ENCODE assay signal across 13 cellular contexts in the genomic region with DNA sequence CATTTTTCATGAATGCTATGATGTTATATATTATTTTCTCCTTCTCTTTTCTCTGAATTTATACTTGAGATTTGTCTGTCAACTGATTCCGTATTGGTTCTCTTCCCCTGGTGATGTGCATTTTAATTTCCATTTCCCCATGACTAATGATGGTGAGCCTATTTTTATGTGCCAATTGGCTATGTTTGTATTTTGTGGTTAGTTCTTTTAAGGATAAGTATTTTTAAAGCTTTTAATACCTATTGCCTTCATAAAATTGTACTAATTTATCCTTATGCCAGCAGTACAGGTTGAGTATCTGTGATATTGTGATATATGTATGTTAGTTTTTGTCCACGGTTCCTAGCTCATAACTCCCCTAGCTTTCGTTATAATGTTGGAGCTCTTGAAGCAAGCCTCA. TPM values are rescaled to one million over a fixed set of nuclear protein-coding genes. Genes with fewer than 3 reads are reported as not detected.
DNase-seq lines count a peak whose midpoint lies in the region; ATAC-seq, FAIRE-seq and TF ChIP-seq lines count a peak whose summit lies in the region.
"Had no signal": no experiment of that assay in that cellular context is flagged by ENCODE, and none has a peak within 500 bp of the region (broad histone marks: within the 10 kb centered on the region; RNA-seq: fewer than 3 reads in every experiment).

No MANE protein-coding gene starts in this region.

- no peaks in the 10 kb centered on the region for H3K36me3 Mint-ChIP-seq in glutamatergic neuron (ENCODE audit: unreplicated experiment)
- H3K36me3 Mint-ChIP-seq in type B pancreatic cell: peaks cover 24% of the 10 kb centered on the region

- no peak for DNase-seq in HepG2 (ENCODE audit: low spot score)
- no peak for DNase-seq in right lobe of liver
- DNase-seq in WERI-Rb-1: no peak
- DNase-seq in glutamatergic neuron: no peak
- no peak for DNase-seq in type B pancreatic cell (ENCODE audit: extremely low spot score, unreplicated experiment)
- no peak for DNase-seq in lower lobe of right lung
- DNase-seq: activated CD8-positive, alpha-beta memory T cell treated with anti-CD3 and anti-CD28 coated beads, Interleukin-2, amount 50 U/mL, for 4 hours; CD8-positive, alpha-beta T cell; cortex of kidney; head of caudate nucleus; stimulated activated CD8-positive, alpha-beta memory T cell treated with anti-CD3 and anti-CD28 coated beads, Interleukin-4, amount 100 ng/mL, for 48 hours had no signal

- H3K27me3 Mint-ChIP-seq in glutamatergic neuron (ENCODE audit: unreplicated experiment) (peaks cover 6% of the 10 kb centered on the region), type B pancreatic cell (no peaks in the 10 kb centered on the region)

- peak overlapping the region; percentile 86 for H3K4me2 ChIP-seq in HepG2 (ENCODE audit: low read depth, low read length)

- peak overlapping the region in 1 of 3 experiments; percentile 18; a peak in 2 of 6 replicates for H3K4me3 ChIP-seq in HepG2 (replicated peaks in 1 of 3; ENCODE audit: insufficient read depth in 1 of 3, low read depth in 2 of 3, low read length in 3 of 3)
- no peak overlapping the region for H3K4me3 ChIP-seq in right lobe of liver
- no peak overlapping the region for H3K4me3 ChIP-seq in WERI-Rb-1 (ENCODE audit: low read depth, low read length)
- H3K4me3 ChIP-seq in lower lobe of right lung: no peak overlapping the region

- peak overlapping the region; percentile 27; the same call in 1 of the 2 replicates for H3K9ac ChIP-seq in HepG2 (ENCODE audit: insufficient read depth, low read depth, low read length)

- BruUV-seq in HepG2 (replicated peaks; lab: Mats Ljungman, UMichigan): no TSS peak

- peaks cover 2 to 19% of the 10 kb centered on the region in 2 experiments; a peak in 4 of 5 replicates for H3K36me3 ChIP-seq in HepG2 (replicated peaks in 1 of 2; ENCODE audit: control insufficient read depth in 1 of 2, insufficient read depth in 2 of 2, low read length in 2 of 2)
- H3K36me3 ChIP-seq in right lobe of liver: peaks cover 0 to 9% (median 3%) of the 10 kb centered on the region in 4 donors
- H3K36me3 ChIP-seq in WERI-Rb-1: peaks cover 48% of the 10 kb centered on the region
- H3K36me3 ChIP-seq in lower lobe of right lung: peaks cover 17% of the 10 kb centered on the region

- CTCF ChIA-PET in HepG2 (lab: Yijun Ruan, JAX; ENCODE audit: low intra/inter-chr PET ratio, low total read pairs): no interaction called here

- TF ChIP-seq CTCF in HepG2 (CRISPR knock-in tag; IDR thresholded peaks at IDR 0.05): no peak
- no peak for TF ChIP-seq CTCF in right lobe of liver (IDR thresholded peaks at IDR 0.05)
- TF ChIP-seq CTCF in WERI-Rb-1 (IDR thresholded peaks at IDR 0.05; ENCODE audit: low read depth, low read length): no peak
- no peak for TF ChIP-seq CTCF in glutamatergic neuron (IDR thresholded peaks at IDR 0.05; ENCODE audit: partially characterized antibody, unreplicated experiment)
- no peak for TF ChIP-seq CTCF in type B pancreatic cell (conservative IDR thresholded peaks at IDR 0.05)
- TF ChIP-seq CTCF in lower lobe of right lung (IDR thresholded peaks at IDR 0.05): no peak

- peaks cover 56% of the 10 kb centered on the region for H3K79me2 ChIP-seq in HepG2 (ENCODE audit: insufficient read depth, low read length)

- H3K4me1 ChIP-seq in HepG2 (ENCODE audit: insufficient read depth, low read length): peaks cover 27% of the 10 kb centered on the region
- peaks cover 0 to 16% (median 0%) of the 10 kb centered on the region in 4 donors for H3K4me1 ChIP-seq in right lobe of liver
- peaks cover 31% of the 10 kb centered on the region for H3K4me1 ChIP-seq in lower lobe of right lung

- H3K27ac Mint-ChIP-seq in glutamatergic neuron (ENCODE audit: unreplicated experiment) (no peak overlapping the region), type B pancreatic cell (peak overlapping the region; percentile 57)
- H3K27ac Mint-ChIP-seq: CD8-positive, alpha-beta T cell had no signal

- H3K27ac ChIP-seq in HepG2 (ENCODE audit: extremely low read length, insufficient read depth, low read length) (peak overlapping the region; percentile 54), right lobe of liver (no peak overlapping the region), WERI-Rb-1 (peak overlapping the region; percentile 63), lower lobe of right lung (no peak overlapping the region)

- no peak for TF ChIP-seq EP300 in HepG2 (IDR thresholded peaks at IDR 0.05; ENCODE audit: low read depth in 2 of 2, low read length in 2 of 2)
- no peak for TF ChIP-seq EP300 in HepG2 (CRISPR knock-in tag; IDR thresholded peaks at IDR 0.05; ENCODE audit: borderline replicate concordance)

- intact Hi-C loops in HepG2 (cut with micrococcal nuclease; ENCODE audit: unreplicated experiment): loop anchor here (5.0 kb wide), 1 partner anchor 61 kb away; a partner anchor contains a TSS
- intact Hi-C loops in right lobe of liver (cut with DNase I): no loop called here
- intact Hi-C loops in lower lobe of right lung (cut with DNase I): no loop called here

- no peaks in the 10 kb centered on the region; a peak in 1 of 5 replicates for H3K27me3 ChIP-seq in HepG2 (ENCODE audit: control insufficient read depth in 1 of 2, insufficient read depth in 2 of 2, low read length in 2 of 2)
- no peaks in the 10 kb centered on the region for H3K27me3 ChIP-seq in right lobe of liver
- no peaks in the 10 kb centered on the region for H3K27me3 ChIP-seq in WERI-Rb-1 (ENCODE audit: insufficient read depth, low read depth, severe bottlenecking)
- H3K27me3 ChIP-seq in lower lobe of right lung (ENCODE audit: low read depth): no peaks in the 10 kb centered on the region

- POLR2A ChIA-PET in HepG2 (lab: Yijun Ruan, JAX): interaction anchor here (0.9 kb wide), 1 partner anchor 9 kb away, joined by 3 read pairs; no protein-coding TSS in a partner anchor

- no peak for TF ChIP-seq RAD21 in HepG2 (CRISPR knock-in tag; IDR thresholded peaks at IDR 0.05)

- H3K9me3 Mint-ChIP-seq in glutamatergic neuron (ENCODE audit: unreplicated experiment) (peaks cover 4% of the 10 kb centered on the region), type B pancreatic cell (no peaks in the 10 kb centered on the region)
- H3K9me3 Mint-ChIP-seq: CD8-positive, alpha-beta T cell had no signal

- in situ Hi-C loops in HepG2 (cut with HindIII; ENCODE audit: extremely low pct_ligation_motif_present, low pct_unique_long_range_greater_than_20kb): no loop called here

- FAIRE-seq in HepG2 (lab: Jason Lieb, UNC): no peak

- H3K4me3 Mint-ChIP-seq in glutamatergic neuron (ENCODE audit: unreplicated experiment) (peak overlapping the region; percentile 17), type B pancreatic cell (peak overlapping the region; percentile 68)
- H3K4me3 Mint-ChIP-seq: CD8-positive, alpha-beta T cell had no signal

- TF ChIP-seq POLR2A in HepG2 (IDR thresholded peaks at IDR 0.05; ENCODE audit: insufficient read depth in 1 of 2, low read depth in 2 of 2, low read length in 2 of 2) (no peak), right lobe of liver (IDR thresholded peaks at IDR 0.05) (no peak)

- ATAC-seq in HepG2: no peak
- no peak for ATAC-seq in right lobe of liver
- ATAC-seq in lower lobe of right lung: no peak
- no peak for ATAC-seq in GM21528 (IDR thresholded peaks at IDR 0.05; ENCODE audit: low FRiP score, unreplicated experiment)
- ATAC-seq in HG03442 (IDR thresholded peaks at IDR 0.05; ENCODE audit: unreplicated experiment): no peak
- ATAC-seq: CD8-positive, alpha-beta T cell had no signal

- 83% methylated on average over 3 of the region's 3 CpGs for WGBS in HepG2 (ENCODE audit: low lambda C conversion rate)
- 90% methylated on average over 3 of the region's 3 CpGs for WGBS in right lobe of liver (ENCODE audit: insufficient coverage, low coverage, low lambda C conversion rate, missing lambda C conversion rate)

- H3K9me3 ChIP-seq in HepG2 (ENCODE audit: low read length): no peaks in the 10 kb centered on the region
- no peaks in the 10 kb centered on the region for H3K9me3 ChIP-seq in right lobe of liver
- no peaks in the 10 kb centered on the region for H3K9me3 ChIP-seq in WERI-Rb-1 (ENCODE audit: severe bottlenecking)
- no peaks in the 10 kb centered on the region for H3K9me3 ChIP-seq in lower lobe of right lung

- H2AFZ ChIP-seq in HepG2 (ENCODE audit: low read length): no peak overlapping the region

- H4K20me1 ChIP-seq in HepG2 (ENCODE audit: insufficient read depth, low read length): no peaks in the 10 kb centered on the region

- H3K4me1 Mint-ChIP-seq in glutamatergic neuron (ENCODE audit: low read depth, unreplicated experiment) (peaks cover 12% of the 10 kb centered on the region), type B pancreatic cell (ENCODE audit: unreplicated experiment) (peaks cover 26% of the 10 kb centered on the region)

RNA-seq across cellular contexts. Expression of a gene that starts 2.8 kb away (rescaled TPM):
- total RNA-seq in HepG2 (2016; rRNA removed; fragmentation: Illumina TruSeq; extraction: Trizol) (25.0 and 35.5 TPM in 2 replicates), right lobe of liver (1 to 10 TPM; 5.1 to 9.3 (median 6.8) TPM), glutamatergic neuron (ENCODE audit: unreplicated experiment) (20.2 TPM), type B pancreatic cell (ENCODE audit: low replicate concordance) (33.2 and 37.6 TPM in 2 replicates), lower lobe of right lung (19.6 TPM)
- 3.9 and 4.1 TPM in 2 replicates for total RNA-seq in HepG2 (2016; cell fraction: cytosol; rRNA removed; fragmentation: Illumina TruSeq; extraction: Trizol; ENCODE audit: low read depth)
- total RNA-seq in HepG2 (2016; cell fraction: insoluble cytoplasmic fraction; rRNA removed; fragmentation: Illumina TruSeq; extraction: Trizol): 23.3 and 37.4 TPM in 2 replicates
- total RNA-seq in HepG2 (2016; cell fraction: membrane; rRNA removed; fragmentation: Illumina TruSeq; extraction: Trizol): 8.7 and 10.2 TPM in 2 replicates
- total RNA-seq in HepG2 (2016; cell fraction: nucleus; rRNA removed; fragmentation: Illumina TruSeq; extraction: Trizol): 16.3 and 26.4 TPM in 2 replicates
- 6.3 and 11.6 TPM in 2 replicates for polyA plus RNA-seq in HepG2 (2011; rRNA removed)
- 4.3 and 5.1 TPM in 2 replicates for polyA plus RNA-seq in HepG2 (2011; cell fraction: cytosol; rRNA removed)
- polyA plus RNA-seq in HepG2 (2011; cell fraction: nucleus; rRNA removed): 6.0 and 7.3 TPM in 2 replicates
- polyA plus RNA-seq in HepG2 (2012): 7.4 and 10.6 TPM in 2 replicates
- polyA plus RNA-seq in HepG2 (2016; cell fraction: cytosol; fragmentation: Illumina TruSeq; extraction: Trizol; ENCODE audit: low read depth): 0.88 and 1.2 TPM in 2 replicates
- 18.1 and 19.7 TPM in 2 replicates for polyA plus RNA-seq in HepG2 (2016; cell fraction: insoluble cytoplasmic fraction; fragmentation: Illumina TruSeq; extraction: Trizol; ENCODE audit: low read depth)
- polyA plus RNA-seq in HepG2 (2016; cell fraction: membrane; fragmentation: Illumina TruSeq; extraction: Trizol; ENCODE audit: low read depth): 2.0 and 2.6 TPM in 2 replicates
- 28.4 and 32.9 TPM in 2 replicates for polyA plus RNA-seq in HepG2 (2016; cell fraction: nucleus; fragmentation: Illumina TruSeq; extraction: Trizol; ENCODE audit: insufficient read depth, low read depth)
- polyA minus RNA-seq in HepG2 (2011; rRNA and poly(A)+ RNA removed; ENCODE audit: low replicate concordance): 19.1 and 21.9 TPM in 2 replicates
- 9.2 and 9.5 TPM in 2 replicates for polyA minus RNA-seq in HepG2 (2011; cell fraction: cytosol; rRNA and poly(A)+ RNA removed)
- polyA minus RNA-seq in HepG2 (2011; cell fraction: nucleus; rRNA and poly(A)+ RNA removed): 16.1 and 23.9 TPM in 2 replicates

RNA-seq across cellular contexts. Expression of a gene that starts 2.9 kb away (rescaled TPM):
- total RNA-seq in HepG2 (2016; rRNA removed; fragmentation: Illumina TruSeq; extraction: Trizol): 68.0 and 71.3 TPM in 2 replicates
- 43.0 and 45.0 TPM in 2 replicates for total RNA-seq in HepG2 (2016; cell fraction: cytosol; rRNA removed; fragmentation: Illumina TruSeq; extraction: Trizol; ENCODE audit: low read depth)
- 65.7 and 67.2 TPM in 2 replicates for total RNA-seq in HepG2 (2016; cell fraction: insoluble cytoplasmic fraction; rRNA removed; fragmentation: Illumina TruSeq; extraction: Trizol)
- total RNA-seq in HepG2 (2016; cell fraction: membrane; rRNA removed; fragmentation: Illumina TruSeq; extraction: Trizol): 23.7 TPM in 2 replicates
- total RNA-seq in HepG2 (2016; cell fraction: nucleus; rRNA removed; fragmentation: Illumina TruSeq; extraction: Trizol): 73.2 and 82.9 TPM in 2 replicates
- polyA plus RNA-seq in HepG2 (2011; rRNA removed): 52.2 and 67.6 TPM in 2 replicates
- polyA plus RNA-seq in HepG2 (2011; cell fraction: cytosol; rRNA removed): 37.2 and 41.2 TPM in 2 replicates
- 76.2 and 81.3 TPM in 2 replicates for polyA plus RNA-seq in HepG2 (2011; cell fraction: nucleus; rRNA removed)
- 38.5 and 46.5 TPM in 2 replicates for polyA plus RNA-seq in HepG2 (2012)
- 3.0 and 3.2 TPM in 2 replicates for polyA plus RNA-seq in HepG2 (2016; cell fraction: cytosol; fragmentation: Illumina TruSeq; extraction: Trizol; ENCODE audit: low read depth)
- polyA plus RNA-seq in HepG2 (2016; cell fraction: insoluble cytoplasmic fraction; fragmentation: Illumina TruSeq; extraction: Trizol; ENCODE audit: low read depth): 46.2 and 52.7 TPM in 2 replicates
- polyA plus RNA-seq in HepG2 (2016; cell fraction: membrane; fragmentation: Illumina TruSeq; extraction: Trizol; ENCODE audit: low read depth): 6.5 and 8.3 TPM in 2 replicates
- polyA plus RNA-seq in HepG2 (2016; cell fraction: nucleus; fragmentation: Illumina TruSeq; extraction: Trizol; ENCODE audit: insufficient read depth, low read depth): 119 and 127 TPM in 2 replicates
- 114 and 153 TPM in 2 replicates for polyA minus RNA-seq in HepG2 (2011; rRNA and poly(A)+ RNA removed; ENCODE audit: low replicate concordance)
- polyA minus RNA-seq in HepG2 (2011; cell fraction: cytosol; rRNA and poly(A)+ RNA removed): 45.0 and 52.2 TPM in 2 replicates
- polyA minus RNA-seq in HepG2 (2011; cell fraction: nucleus; rRNA and poly(A)+ RNA removed): 83.3 and 113 TPM in 2 replicates
- 10 to 100 TPM; 11.3 to 16.3 (median 12.6) TPM for total RNA-seq in right lobe of liver
- 52.7 TPM for total RNA-seq in glutamatergic neuron (ENCODE audit: unreplicated experiment)
- total RNA-seq in type B pancreatic cell (ENCODE audit: low replicate concordance): 39.2 and 61.1 TPM in 2 replicates
- 29.9 TPM for total RNA-seq in lower lobe of right lung

RNA-seq across cellular contexts. Expression of a gene that starts 50.3 kb away (rescaled TPM):
- total RNA-seq in HepG2 (2016; rRNA removed; fragmentation: Illumina TruSeq; extraction: Trizol) (12.6 and 26.9 TPM in 2 replicates), right lobe of liver (10 to 100 TPM; 12.5 to 39.9 (median 19.2) TPM), glutamatergic neuron (ENCODE audit: unreplicated experiment) (114 TPM), type B pancreatic cell (ENCODE audit: low replicate concordance) (48.6 and 77.6 TPM in 2 replicates), lower lobe of right lung (90.9 TPM)
- 7.3 and 7.5 TPM in 2 replicates for total RNA-seq in HepG2 (2016; cell fraction: cytosol; rRNA removed; fragmentation: Illumina TruSeq; extraction: Trizol; ENCODE audit: low read depth)
- 12.6 and 27.4 TPM in 2 replicates for total RNA-seq in HepG2 (2016; cell fraction: insoluble cytoplasmic fraction; rRNA removed; fragmentation: Illumina TruSeq; extraction: Trizol)
- total RNA-seq in HepG2 (2016; cell fraction: membrane; rRNA removed; fragmentation: Illumina TruSeq; extraction: Trizol): 12.6 and 13.7 TPM in 2 replicates
- total RNA-seq in HepG2 (2016; cell fraction: nucleus; rRNA removed; fragmentation: Illumina TruSeq; extraction: Trizol): 33.1 and 38.3 TPM in 2 replicates
- polyA plus RNA-seq in HepG2 (2011; rRNA removed): 88.2 and 125 TPM in 2 replicates
- 63.6 and 70.6 TPM in 2 replicates for polyA plus RNA-seq in HepG2 (2011; cell fraction: cytosol; rRNA removed)
- polyA plus RNA-seq in HepG2 (2011; cell fraction: nucleus; rRNA removed): 320 and 379 TPM in 2 replicates
- 47.9 and 57.6 TPM in 2 replicates for polyA plus RNA-seq in HepG2 (2012)
- polyA plus RNA-seq in HepG2 (2016; cell fraction: cytosol; fragmentation: Illumina TruSeq; extraction: Trizol; ENCODE audit: low read depth): 3.6 and 4.1 TPM in 2 replicates
- polyA plus RNA-seq in HepG2 (2016; cell fraction: insoluble cytoplasmic fraction; fragmentation: Illumina TruSeq; extraction: Trizol; ENCODE audit: low read depth): 14.0 and 17.9 TPM in 2 replicates
- 9.7 and 10.2 TPM in 2 replicates for polyA plus RNA-seq in HepG2 (2016; cell fraction: membrane; fragmentation: Illumina TruSeq; extraction: Trizol; ENCODE audit: low read depth)
- polyA plus RNA-seq in HepG2 (2016; cell fraction: nucleus; fragmentation: Illumina TruSeq; extraction: Trizol; ENCODE audit: insufficient read depth, low read depth): 87.7 and 90.6 TPM in 2 replicates
- polyA minus RNA-seq in HepG2 (2011; rRNA and poly(A)+ RNA removed; ENCODE audit: low replicate concordance): 115 and 123 TPM in 2 replicates
- polyA minus RNA-seq in HepG2 (2011; cell fraction: cytosol; rRNA and poly(A)+ RNA removed): 22.8 and 31.0 TPM in 2 replicates
- 91.9 and 126 TPM in 2 replicates for polyA minus RNA-seq in HepG2 (2011; cell fraction: nucleus; rRNA and poly(A)+ RNA removed)

RNA-seq across cellular contexts. Expression of a gene that starts 56.9 kb away (rescaled TPM):
- total RNA-seq in HepG2 (2016; rRNA removed; fragmentation: Illumina TruSeq; extraction: Trizol) (54.2 and 69.8 TPM in 2 replicates), right lobe of liver (10 to 100 TPM; 11.7 to 31.7 (median 14.6) TPM), glutamatergic neuron (ENCODE audit: unreplicated experiment) (38.8 TPM), type B pancreatic cell (ENCODE audit: low replicate concordance) (33.3 and 40.0 TPM in 2 replicates), lower lobe of right lung (19.2 TPM)
- 19.9 and 20.6 TPM in 2 replicates for total RNA-seq in HepG2 (2016; cell fraction: cytosol; rRNA removed; fragmentation: Illumina TruSeq; extraction: Trizol; ENCODE audit: low read depth)
- total RNA-seq in HepG2 (2016; cell fraction: insoluble cytoplasmic fraction; rRNA removed; fragmentation: Illumina TruSeq; extraction: Trizol): 51.2 and 74.6 TPM in 2 replicates
- 31.1 and 31.4 TPM in 2 replicates for total RNA-seq in HepG2 (2016; cell fraction: membrane; rRNA removed; fragmentation: Illumina TruSeq; extraction: Trizol)
- 23.1 and 28.7 TPM in 2 replicates for total RNA-seq in HepG2 (2016; cell fraction: nucleus; rRNA removed; fragmentation: Illumina TruSeq; extraction: Trizol)
- polyA plus RNA-seq in HepG2 (2011; rRNA removed): 55.5 and 57.8 TPM in 2 replicates
- polyA plus RNA-seq in HepG2 (2011; cell fraction: cytosol; rRNA removed): 66.7 and 73.3 TPM in 2 replicates
- polyA plus RNA-seq in HepG2 (2011; cell fraction: nucleus; rRNA removed): 28.1 and 41.3 TPM in 2 replicates
- 25.3 and 25.7 TPM in 2 replicates for polyA plus RNA-seq in HepG2 (2012)
- polyA plus RNA-seq in HepG2 (2016; cell fraction: cytosol; fragmentation: Illumina TruSeq; extraction: Trizol; ENCODE audit: low read depth): 6.9 and 7.7 TPM in 2 replicates
- polyA plus RNA-seq in HepG2 (2016; cell fraction: insoluble cytoplasmic fraction; fragmentation: Illumina TruSeq; extraction: Trizol; ENCODE audit: low read depth): 65.0 and 72.9 TPM in 2 replicates
- polyA plus RNA-seq in HepG2 (2016; cell fraction: membrane; fragmentation: Illumina TruSeq; extraction: Trizol; ENCODE audit: low read depth): 10.2 and 12.3 TPM in 2 replicates
- polyA plus RNA-seq in HepG2 (2016; cell fraction: nucleus; fragmentation: Illumina TruSeq; extraction: Trizol; ENCODE audit: insufficient read depth, low read depth): 46.3 and 54.1 TPM in 2 replicates
- polyA minus RNA-seq in HepG2 (2011; rRNA and poly(A)+ RNA removed; ENCODE audit: low replicate concordance): 61.4 and 71.9 TPM in 2 replicates
- 21.1 and 25.8 TPM in 2 replicates for polyA minus RNA-seq in HepG2 (2011; cell fraction: cytosol; rRNA and poly(A)+ RNA removed)
- polyA minus RNA-seq in HepG2 (2011; cell fraction: nucleus; rRNA and poly(A)+ RNA removed): 13.6 and 19.1 TPM in 2 replicates

Comparison
In these comparisons a context has a peak if more than half of its experiments do, and no peak if none do; other contexts are left out.
1. H3K27ac ChIP-seq: peak in HepG2 (single experiment) and WERI-Rb-1 (single experiment); none in right lobe of liver (0 of 3) and lower lobe of right lung (single experiment).